20 cellular contexts compared by ENCODE assay signal in genomic region chr7:149184274-149184673, GRCh38. TPM values are rescaled to one million over a fixed set of nuclear protein-coding genes. Genes with fewer than 3 reads are reported as not detected.
DNase-seq lines count a peak whose midpoint lies in the region; ATAC-seq, FAIRE-seq and TF ChIP-seq lines count a peak whose summit lies in the region.
"Had no signal": no experiment of that assay in that cellular context is flagged by ENCODE, and none has a peak within 500 bp of the region (broad histone marks: within the 10 kb centered on the region; RNA-seq: fewer than 3 reads in every experiment).

No MANE protein-coding gene starts in this region.

- no peaks in the 10 kb centered on the region for H3K23me2 ChIP-seq in H1 (ENCODE audit: low read depth, low read length)

- POLR2A ChIA-PET in IMR-90 (lab: Charles Lee; ENCODE audit: unreplicated experiment) = no interaction called here
- POLR2A ChIA-PET in H1 (lab: Charles Lee; ENCODE audit: partially characterized antibody) = interaction anchor here (0.9 to 5.9 kb wide), 6 partner anchors 11 to 37 kb away, joined by 3 to 82 read pairs (median 4); partner anchors contain the start of genes ZNF282 and ZNF398

- H2AFZ ChIP-seq in IMR-90 (replicated peaks; ENCODE audit: low read length, poor library complexity) (no peak overlapping the region), H1 (ENCODE audit: low read length) (no peak overlapping the region), osteoblast (ENCODE audit: low read length) (no peak overlapping the region)
- H2AFZ ChIP-seq: GM23248 had no signal

- no peak overlapping the region for H3K14ac ChIP-seq in IMR-90 (replicated peaks; ENCODE audit: low read depth, low read length)
- H3K14ac ChIP-seq in H1 (ENCODE audit: insufficient read length) = no peak overlapping the region

- TF ChIP-seq RAD21 in IMR-90 (IDR thresholded peaks at IDR 0.05; ENCODE audit: low read length) = no peak
- no peak for TF ChIP-seq RAD21 in H1 (IDR thresholded peaks at IDR 0.05 in 1 of 2, conservative IDR thresholded peaks at IDR 0.05 in 1 of 2; ENCODE audit: low read depth in 2 of 2, low read length in 2 of 2)

- H3K4ac ChIP-seq in IMR-90 (ENCODE audit: low read depth, low read length) = no peak overlapping the region
- H3K4ac ChIP-seq in H1 (replicated peaks; ENCODE audit: insufficient read length, low read depth, low read length) = no peak overlapping the region

- H3K9me1 ChIP-seq in IMR-90 (ENCODE audit: insufficient read depth, low read length) = peaks cover 4% of the 10 kb centered on the region

- no peak overlapping the region for H2BK120ac ChIP-seq in IMR-90 (ENCODE audit: low read depth, low read length)
- no peak overlapping the region for H2BK120ac ChIP-seq in H1 (replicated peaks; ENCODE audit: low read depth, low read length)

- no peak overlapping the region for H3K9ac ChIP-seq in IMR-90 (ENCODE audit: low read depth, low read length)
- H3K9ac ChIP-seq in H1 (replicated peaks in 1 of 4; ENCODE audit: extremely low read depth in 1 of 4, low read depth in 3 of 4, low read length in 3 of 4) = no peak overlapping the region
- H3K9ac ChIP-seq: BLaER1, GM23248 had no signal

- H2AK5ac ChIP-seq in IMR-90 (ENCODE audit: low read depth, low read length) (no peak overlapping the region), H1 (ENCODE audit: low read depth, low read length) (no peak overlapping the region)

- H3K27ac ChIP-seq in IMR-90 (ENCODE audit: insufficient read depth, low read length) = no peak overlapping the region
- H3K27ac ChIP-seq in H1 (ENCODE audit: low read depth, low read length) = no peak overlapping the region
- H3K27ac ChIP-seq in osteoblast (ENCODE audit: low read depth, low read length) = no peak overlapping the region
- H3K27ac ChIP-seq: 22Rv1, BLaER1, C4-2B, GM23248 had no signal

- in situ Hi-C loops in IMR-90 (cut with MboI; ENCODE audit: low sequenced_read_pairs) = no loop called here

- H3K4me3 ChIP-seq in IMR-90 (ENCODE audit: insufficient read depth, low read depth, low read length) = no peak overlapping the region
- no peak overlapping the region for H3K4me3 ChIP-seq in H1 (ENCODE audit: extremely low read depth in 1 of 4, insufficient read depth in 2 of 4, low read depth in 3 of 4, low read length in 4 of 4)
- H3K4me3 ChIP-seq in osteoblast (ENCODE audit: insufficient read depth, low read length) = no peak overlapping the region
- H3K4me3 ChIP-seq: BLaER1, GM23248 had no signal

- H3K79me1 ChIP-seq in IMR-90 (ENCODE audit: low read depth in 1 of 2, low read length in 2 of 2) (peaks cover 6 to 8% of the 10 kb centered on the region in 2 experiments; a peak in 2 of 4 replicates), H1 (ENCODE audit: low read depth, low read length) (no peaks in the 10 kb centered on the region)

- no peak for FAIRE-seq in H1 (lab: Jason Lieb, UNC)
- FAIRE-seq: A204.1, G401.6, GM12892, GM19239 had no signal

- H4K20me1 ChIP-seq in IMR-90 (ENCODE audit: insufficient read depth, low read length) (peaks cover 4% of the 10 kb centered on the region; the same call in 1 of the 2 replicates), H1 (replicated peaks in 1 of 2; ENCODE audit: control insufficient read depth in 1 of 2, insufficient read depth in 2 of 2, low read length in 2 of 2) (peaks cover 6% of the 10 kb centered on the region in 2 experiments), osteoblast (ENCODE audit: insufficient read depth, low read length) (no peaks in the 10 kb centered on the region)

- dilution Hi-C loops in IMR-90 (cut with HindIII; ENCODE audit: low sequenced_read_pairs, unreplicated experiment) = no loop called here

- no TSS peak for BruUV-seq in IMR-90 (replicated peaks; lab: Mats Ljungman, UMichigan)

- H3K4me2 ChIP-seq in IMR-90 (ENCODE audit: low read depth, low read length) (0 out of 2 replicates have a peak overlapping the region, but pooled peaks have one; percentile 9), H1 (ENCODE audit: insufficient read depth in 1 of 2, low read depth in 2 of 2, low read length in 2 of 2) (no peak overlapping the region), osteoblast (ENCODE audit: insufficient read depth, low read length) (no peak overlapping the region)
- H3K4me2 ChIP-seq: BLaER1 had no signal

- no peak overlapping the region for H4K5ac ChIP-seq in IMR-90 (ENCODE audit: low read depth, low read length)
- no peak overlapping the region for H4K5ac ChIP-seq in H1 (ENCODE audit: insufficient read length, low read depth, low read length)

- H3K36me3 ChIP-seq in IMR-90 (ENCODE audit: control insufficient read depth, insufficient read depth, low read length) (peaks cover 7% of the 10 kb centered on the region), H1 (ENCODE audit: control insufficient read depth in 2 of 4, insufficient read depth in 4 of 4, low read length in 3 of 4) (peaks cover 21 to 32% (median 29%) of the 10 kb centered on the region in 4 experiments), osteoblast (ENCODE audit: insufficient read depth, low read length) (peaks cover 31% of the 10 kb centered on the region)

- intact Hi-C loops in IMR-90 (cut with micrococcal nuclease) = no loop called here

- H4K91ac ChIP-seq in IMR-90 (ENCODE audit: insufficient read depth, low read depth, low read length) = no peak overlapping the region
- no peak overlapping the region for H4K91ac ChIP-seq in H1 (replicated peaks; ENCODE audit: insufficient read length, low read length)

- H3K4me1 ChIP-seq in IMR-90 (ENCODE audit: control insufficient read depth, insufficient read depth, low read length) (peaks cover 4% of the 10 kb centered on the region), H1 (replicated peaks in 1 of 4; ENCODE audit: control insufficient read depth in 3 of 4, insufficient read depth in 4 of 4, low read length in 3 of 4) (no peaks in the 10 kb centered on the region), osteoblast (ENCODE audit: insufficient read depth, low read length) (no peaks in the 10 kb centered on the region)
- H3K4me1 ChIP-seq: BLaER1, Caco-2 had no signal

- H2AK9ac ChIP-seq in IMR-90 (replicated peaks; ENCODE audit: low read depth, low read length, poor library complexity) = no peak overlapping the region

- ATAC-seq in IMR-90 (ENCODE audit: low read depth) = peak; percentile 33
- ATAC-seq in HG03045 (IDR thresholded peaks at IDR 0.05; ENCODE audit: unreplicated experiment) = no peak
- ATAC-seq: CD8-positive, alpha-beta T cell; HCT116 had no signal

- H2BK20ac ChIP-seq in IMR-90 (ENCODE audit: low read depth, low read length) (no peak overlapping the region), H1 (ENCODE audit: low read length) (no peak overlapping the region)

- no peak overlapping the region for H2BK12ac ChIP-seq in H1 (ENCODE audit: low read depth, low read length)

- TF ChIP-seq EP300 in H1 (IDR thresholded peaks at IDR 0.05; ENCODE audit: borderline replicate concordance in 1 of 2, low read depth in 2 of 2, low read length in 2 of 2) = no peak

- WGBS in IMR-90 (ENCODE audit: extremely low coverage in 2 of 2, insufficient read length in 1 of 2), 2 experiments = no CpG with 5 or more reads among the region's 6 CpGs
- 88% methylated on average over 6 of the region's 6 CpGs; no CpG with 5 or more reads in 1 of the 2 experiments for WGBS in H1 (ENCODE audit: extremely low coverage in 1 of 2, insufficient coverage in 1 of 2, insufficient read length in 1 of 2, insufficient replicate concordance in 2 of 2, low coverage in 1 of 2, low lambda C conversion rate in 2 of 2, missing lambda C conversion rate in 1 of 2), 2 experiments

- H2BK15ac ChIP-seq in IMR-90 (ENCODE audit: low read depth, low read length) = no peak overlapping the region
- no peak overlapping the region for H2BK15ac ChIP-seq in H1 (ENCODE audit: low read length)

- H3K56ac ChIP-seq in IMR-90 (ENCODE audit: extremely low read depth, insufficient read depth, low read length) = no peak overlapping the region
- H3K56ac ChIP-seq in H1 (replicated peaks; ENCODE audit: insufficient read length, low read depth, low read length) = no peak overlapping the region

- H3K23ac ChIP-seq in IMR-90 (ENCODE audit: low read depth, low read length) (no peak overlapping the region), H1 (ENCODE audit: insufficient read length) (no peak overlapping the region)

- H3K79me2 ChIP-seq in H1 (ENCODE audit: control insufficient read depth in 1 of 2, insufficient read depth in 2 of 2, low read length in 2 of 2) = no peaks in the 10 kb centered on the region
- H3K79me2 ChIP-seq in osteoblast (ENCODE audit: insufficient read depth, low read length) = no peaks in the 10 kb centered on the region

- DNase-seq in IMR-90 (no peak), H1 (ENCODE audit: low read depth in 1 of 2, low spot score in 2 of 2) (no peak), osteoblast (ENCODE audit: insufficient read length, low spot score, missing footprints) (peak; percentile 64), pons (ENCODE audit: low spot score) (no peak)
- DNase-seq: Caco-2; CD4-positive, CD25-positive, alpha-beta regulatory T cell; CD8-positive, alpha-beta T cell; DMS153; DND-41; GM23248; H9 had no signal

- no peaks in the 10 kb centered on the region for H3K9me3 ChIP-seq in IMR-90 (ENCODE audit: control insufficient read depth, insufficient read depth, low read length)
- no peaks in the 10 kb centered on the region for H3K9me3 ChIP-seq in H1 (ENCODE audit: insufficient read depth in 2 of 2, low read depth in 1 of 2, low read length in 1 of 2)
- no peaks in the 10 kb centered on the region for H3K9me3 ChIP-seq in osteoblast (ENCODE audit: low read depth, low read length)
- H3K9me3 ChIP-seq: BLaER1, Caco-2 had no signal

- H4K8ac ChIP-seq in IMR-90 (ENCODE audit: low read depth in 2 of 2, low read length in 2 of 2) (no peak overlapping the region), H1 (ENCODE audit: extremely low read depth, insufficient read depth, low read length) (no peak overlapping the region)

- H3K18ac ChIP-seq in IMR-90 (ENCODE audit: low read depth, low read length) (no peak overlapping the region), H1 (ENCODE audit: extremely low read depth, low read length) (no peak overlapping the region)

- CTCF ChIA-PET in IMR-90 (lab: Yijun Ruan, JAX) = no interaction called here
- CTCF ChIA-PET in H1 (lab: Charles Lee; ENCODE audit: partially characterized antibody) = interaction anchor here (0.6 to 0.7 kb wide), 2 partner anchors 10 to 44 kb away, joined by 3 to 4 read pairs; no protein-coding TSS in a partner anchor

- no peak for TF ChIP-seq POLR2A in IMR-90 (IDR thresholded peaks at IDR 0.05; ENCODE audit: low read depth, low read length)
- peak in 1 of 2 experiments; percentile 45; a peak in 1 of 3 replicates for TF ChIP-seq POLR2A in H1 (IDR thresholded peaks at IDR 0.05; ENCODE audit: control extremely low read depth in 1 of 2, low read depth in 2 of 2, low read length in 2 of 2)

- H3K27me3 ChIP-seq in IMR-90 (ENCODE audit: control insufficient read depth, insufficient read depth, low read length) (no peaks in the 10 kb centered on the region), H1 (replicated peaks in 1 of 4; ENCODE audit: control insufficient read depth in 3 of 4, extremely low read depth in 1 of 4, insufficient read depth in 3 of 4, low read length in 3 of 4) (no peaks in the 10 kb centered on the region), osteoblast (ENCODE audit: insufficient read depth, low read length) (no peaks in the 10 kb centered on the region)
- H3K27me3 ChIP-seq: BLaER1 had no signal

- H2BK5ac ChIP-seq in IMR-90 (ENCODE audit: low read depth, low read length, poor library complexity, severe bottlenecking) (no peak overlapping the region), H1 (ENCODE audit: low read depth, low read length) (no peak overlapping the region)

- TF ChIP-seq CTCF in IMR-90 (conservative IDR thresholded peaks at IDR 0.05; ENCODE audit: low read depth, low read length) = no peak
- TF ChIP-seq CTCF in H1 (IDR thresholded peaks at IDR 0.05; ENCODE audit: control extremely low read depth in 1 of 3, insufficient read depth in 1 of 3, low read depth in 1 of 3, low read length in 3 of 3) = no peak
- TF ChIP-seq CTCF in osteoblast (IDR thresholded peaks at IDR 0.05; ENCODE audit: extremely low read depth, low read depth, low read length) = no peak

RNA-seq across cellular contexts. Expression of gene ZNF282, which starts 11.1 kb away (rescaled TPM):
- 6.7 and 7.2 TPM in 2 replicates for total RNA-seq in IMR-90 (2012; rRNA removed)
- polyA plus RNA-seq in IMR-90 (2012; rRNA removed) = 11.9 and 13.6 TPM in 2 replicates
- polyA plus RNA-seq in IMR-90 (2012; cell fraction: cytosol; rRNA removed) = 7.9 and 11.3 TPM in 2 replicates
- 17.8 and 29.7 TPM in 2 replicates for polyA plus RNA-seq in IMR-90 (2012; cell fraction: nucleus; rRNA removed; ENCODE audit: low replicate concordance)
- 35.7 and 36.3 TPM in 2 replicates for total RNA-seq in H1 (2021; fragmentation: NEBNext Ultra II Directional; extraction: Animal tissue kit (Norgen Biotek cat#: 25700))
- polyA plus RNA-seq in H1 (2011; rRNA removed) = 16.9 and 22.3 TPM in 2 replicates
- polyA plus RNA-seq in H1 (2011; cell fraction: cytosol; rRNA removed) = 16.1 TPM
- 34.5 TPM for polyA plus RNA-seq in H1 (2011; cell fraction: nucleus; rRNA removed)
- 20.6 to 25.7 TPM (median 22.8 TPM) in 4 replicates for polyA plus RNA-seq in H1 (2012, experiment 1 of 2)
- polyA plus RNA-seq in H1 (2012, experiment 2 of 2) = 24.5 TPM
- 14.9 TPM for polyA plus RNA-seq in H1 (2013, experiment 1 of 2)
- 13.3 TPM for polyA plus RNA-seq in H1 (2013, experiment 2 of 2)
- 15.0 and 17.4 TPM in 2 replicates for polyA minus RNA-seq in H1 (2011; rRNA and poly(A)+ RNA removed)
- polyA minus RNA-seq in H1 (2011; cell fraction: cytosol; rRNA and poly(A)+ RNA removed) = 27.6 TPM
- polyA minus RNA-seq in H1 (2011; cell fraction: nucleus; rRNA and poly(A)+ RNA removed) = 26.6 TPM
- 28.6 and 30.6 TPM in 2 replicates for total RNA-seq in osteoblast

RNA-seq across cellular contexts. Expression of gene ZNF398, which starts 37.0 kb away (rescaled TPM):
- total RNA-seq in IMR-90 (2012; rRNA removed) (7.9 and 9.2 TPM in 2 replicates), osteoblast (15.9 and 17.7 TPM in 2 replicates)
- polyA plus RNA-seq in IMR-90 (2012; rRNA removed) (5.7 and 6.2 TPM in 2 replicates), H1 (2011; rRNA removed) (52.7 and 58.9 TPM in 2 replicates)
- polyA plus RNA-seq in IMR-90 (2012; cell fraction: cytosol; rRNA removed) = 2.6 and 4.4 TPM in 2 replicates
- 5.3 and 10.5 TPM in 2 replicates for polyA plus RNA-seq in IMR-90 (2012; cell fraction: nucleus; rRNA removed; ENCODE audit: low replicate concordance)
- total RNA-seq in H1 (2021; fragmentation: NEBNext Ultra II Directional; extraction: Animal tissue kit (Norgen Biotek cat#: 25700)) = 62.2 and 63.5 TPM in 2 replicates
- 23.2 TPM for polyA plus RNA-seq in H1 (2011; cell fraction: cytosol; rRNA removed)
- polyA plus RNA-seq in H1 (2011; cell fraction: nucleus; rRNA removed) = 59.5 TPM
- 26.3 to 32.8 TPM (median 30.3 TPM) in 4 replicates for polyA plus RNA-seq in H1 (2012, experiment 1 of 2)
- 6.2 TPM for polyA plus RNA-seq in H1 (2012, experiment 2 of 2)
- 35.1 TPM for polyA plus RNA-seq in H1 (2013, experiment 1 of 2)
- 35.0 TPM for polyA plus RNA-seq in H1 (2013, experiment 2 of 2)
- 128 and 158 TPM in 2 replicates for polyA minus RNA-seq in H1 (2011; rRNA and poly(A)+ RNA removed)
- 46.4 TPM for polyA minus RNA-seq in H1 (2011; cell fraction: cytosol; rRNA and poly(A)+ RNA removed)
- polyA minus RNA-seq in H1 (2011; cell fraction: nucleus; rRNA and poly(A)+ RNA removed) = 93.4 TPM

RNA-seq across cellular contexts. Expression of gene ZNF212, which starts 55.2 kb away (rescaled TPM):
- total RNA-seq in IMR-90 (2012; rRNA removed) (3.8 and 4.2 TPM in 2 replicates), osteoblast (8.5 and 9.0 TPM in 2 replicates)
- polyA plus RNA-seq in IMR-90 (2012; rRNA removed) (4.8 and 5.1 TPM in 2 replicates), H1 (2011; rRNA removed) (6.7 and 9.1 TPM in 2 replicates)
- polyA plus RNA-seq in IMR-90 (2012; cell fraction: cytosol; rRNA removed) = 3.3 and 3.8 TPM in 2 replicates
- polyA plus RNA-seq in IMR-90 (2012; cell fraction: nucleus; rRNA removed; ENCODE audit: low replicate concordance) = 14.9 and 20.6 TPM in 2 replicates
- total RNA-seq in H1 (2021; fragmentation: NEBNext Ultra II Directional; extraction: Animal tissue kit (Norgen Biotek cat#: 25700)) = 19.3 and 20.1 TPM in 2 replicates
- 10.7 TPM for polyA plus RNA-seq in H1 (2011; cell fraction: cytosol; rRNA removed)
- polyA plus RNA-seq in H1 (2011; cell fraction: nucleus; rRNA removed) = 13.6 TPM
- polyA plus RNA-seq in H1 (2012, experiment 1 of 2) = 13.3 to 16.9 TPM (median 14.4 TPM) in 4 replicates
- polyA plus RNA-seq in H1 (2012, experiment 2 of 2) = 8.3 TPM
- 7.2 TPM for polyA plus RNA-seq in H1 (2013, experiment 1 of 2)
- 7.1 TPM for polyA plus RNA-seq in H1 (2013, experiment 2 of 2)
- polyA minus RNA-seq in H1 (2011; rRNA and poly(A)+ RNA removed) = 6.1 and 8.2 TPM in 2 replicates
- 7.0 TPM for polyA minus RNA-seq in H1 (2011; cell fraction: cytosol; rRNA and poly(A)+ RNA removed)
- 9.7 TPM for polyA minus RNA-seq in H1 (2011; cell fraction: nucleus; rRNA and poly(A)+ RNA removed)

RNA-seq across cellular contexts. Expression of gene ZNF425, which starts 58.1 kb away (rescaled TPM):
- 2.3 and 2.8 TPM in 2 replicates for total RNA-seq in IMR-90 (2012; rRNA removed)
- polyA plus RNA-seq in IMR-90 (2012; rRNA removed) = 1.2 TPM in 2 replicates
- polyA plus RNA-seq in IMR-90 (2012; cell fraction: cytosol; rRNA removed) = 0.48 and 0.75 TPM in 2 replicates
- 0.92 and 0.94 TPM in 2 replicates for polyA plus RNA-seq in IMR-90 (2012; cell fraction: nucleus; rRNA removed; ENCODE audit: low replicate concordance)
- 4.0 and 6.1 TPM in 2 replicates for total RNA-seq in H1 (2021; fragmentation: NEBNext Ultra II Directional; extraction: Animal tissue kit (Norgen Biotek cat#: 25700))
- polyA plus RNA-seq in H1 (2011; rRNA removed) = 3.4 and 4.5 TPM in 2 replicates
- 6.6 TPM for polyA plus RNA-seq in H1 (2011; cell fraction: cytosol; rRNA removed)
- 3.8 TPM for polyA plus RNA-seq in H1 (2011; cell fraction: nucleus; rRNA removed)
- 4.4 to 6.9 TPM (median 5.2 TPM) in 4 replicates for polyA plus RNA-seq in H1 (2012, experiment 1 of 2)
- polyA plus RNA-seq in H1 (2012, experiment 2 of 2) = 2.0 TPM
- polyA plus RNA-seq in H1 (2013, experiment 1 of 2) = 4.5 TPM
- 4.1 TPM for polyA plus RNA-seq in H1 (2013, experiment 2 of 2)
- 4.4 and 4.9 TPM in 2 replicates for polyA minus RNA-seq in H1 (2011; rRNA and poly(A)+ RNA removed)
- polyA minus RNA-seq in H1 (2011; cell fraction: cytosol; rRNA and poly(A)+ RNA removed) = 5.5 TPM
- polyA minus RNA-seq in H1 (2011; cell fraction: nucleus; rRNA and poly(A)+ RNA removed) = 2.8 TPM
- total RNA-seq in osteoblast = 4.3 and 4.7 TPM in 2 replicates
